14 cellular contexts compared by ENCODE assay signal in genomic region chr11:133714471-133715375, GRCh38.
DNase-seq lines count a peak whose midpoint lies in the region; ATAC-seq and TF ChIP-seq lines count a peak whose summit lies in the region.
"Had no signal": no experiment of that assay in that cellular context is flagged by ENCODE, and none has a peak within 500 bp of the region (broad histone marks: within the 10 kb centered on the region; RNA-seq: fewer than 3 reads in every experiment).

No MANE protein-coding gene starts in this region.

- CTCF ChIA-PET in WTC11 (lab: Charles Lee) = interaction anchor here (0.9 to 1.5 kb wide), 5 partner anchors 10 to 636 kb away, joined by 3 to 6 read pairs (median 3); no protein-coding TSS in a partner anchor
- CTCF ChIA-PET in activated naive CD4-positive, alpha-beta T cell treated with anti-CD3 and anti-CD28 coated beads for 36 hours (lab: Charles Lee) = interaction anchor here (0.6 kb wide), 1 partner anchor 239 kb away, joined by 3 read pairs; no protein-coding TSS in a partner anchor

- H2AK5ac ChIP-seq in neuronal stem cell (ENCODE audit: low read depth, low read length) = no peak overlapping the region

- H3K23ac ChIP-seq in neuronal stem cell (ENCODE audit: low read depth, low read length, poor library complexity) = no peak overlapping the region

- H3K4me3 ChIP-seq in H7 (ENCODE audit: insufficient read depth, low read depth, low read length) (no peak overlapping the region), neuronal stem cell (ENCODE audit: low read length in 2 of 2) (no peak overlapping the region)
- H3K4me3 ChIP-seq: BLaER1 treated with 17β-estradiol and CSF1 and Interleukin-3, amounts not matched to agents 10 nM and 100 nM had no signal

- H3K79me1 ChIP-seq in neuronal stem cell (ENCODE audit: low read depth, low read length) = no peaks in the 10 kb centered on the region

- no peak overlapping the region for H4K91ac ChIP-seq in neuronal stem cell (ENCODE audit: low read depth, low read length, poor library complexity)

- no peak overlapping the region for H4K8ac ChIP-seq in neuronal stem cell (ENCODE audit: low read depth, low read length)

- H3K9me3 ChIP-seq in neuronal stem cell (replicated peaks in 1 of 2; ENCODE audit: control insufficient read depth in 2 of 2, insufficient read depth in 1 of 2, low read depth in 1 of 2, low read length in 2 of 2) = no peaks in the 10 kb centered on the region
- H3K9me3 ChIP-seq: BLaER1 treated with 17β-estradiol and CSF1 and Interleukin-3, amounts not matched to agents 10 nM and 100 nM had no signal

- H3K9ac ChIP-seq in neuronal stem cell (ENCODE audit: low read depth, low read length, poor library complexity) = no peak overlapping the region
- H3K9ac ChIP-seq: BLaER1 treated with 17β-estradiol and CSF1 and Interleukin-3, amounts not matched to agents 10 nM and 100 nM had no signal

- H3K27me3 Mint-ChIP-seq in WTC11 (ENCODE audit: low read depth) = peaks cover 47% of the 10 kb centered on the region
- H3K27me3 Mint-ChIP-seq in activated naive CD4-positive, alpha-beta T cell treated with anti-CD3 and anti-CD28 coated beads for 36 hours (ENCODE audit: low read depth) = no peaks in the 10 kb centered on the region
- H3K27me3 Mint-ChIP-seq: CD4-positive, CD25-positive, alpha-beta regulatory T cell had no signal

- peak overlapping the region; percentile 58 for H3K18ac ChIP-seq in neuronal stem cell (ENCODE audit: low read length)

- peaks cover 25% of the 10 kb centered on the region for H3K27me3 ChIP-seq in H7 (ENCODE audit: control insufficient read depth, insufficient read depth, low read length)
- H3K27me3 ChIP-seq in neuronal stem cell (ENCODE audit: control insufficient read depth in 3 of 3, insufficient read depth in 3 of 3, low read depth in 1 of 3, low read length in 3 of 3) = peaks cover 0 to 29% (median 0%) of the 10 kb centered on the region in 3 experiments
- H3K27me3 ChIP-seq: BLaER1 treated with 17β-estradiol and CSF1 and Interleukin-3, amounts not matched to agents 10 nM and 100 nM had no signal

- no peak overlapping the region for H3K4ac ChIP-seq in neuronal stem cell (ENCODE audit: low read length)

- no peak overlapping the region for H2BK15ac ChIP-seq in neuronal stem cell (ENCODE audit: low read length)

- no peak overlapping the region for H2AFZ ChIP-seq in neuronal stem cell (ENCODE audit: low read length)

- WGBS in neuronal stem cell (ENCODE audit: extremely low coverage in 2 of 2, insufficient read length in 2 of 2, insufficient replicate concordance in 1 of 2), 2 donors = no CpG with 5 or more reads among the region's 16 CpGs

- no peak overlapping the region for H3K27ac Mint-ChIP-seq in WTC11
- H3K27ac Mint-ChIP-seq in activated naive CD4-positive, alpha-beta T cell treated with anti-CD3 and anti-CD28 coated beads for 36 hours = no peak overlapping the region
- H3K27ac Mint-ChIP-seq: CD4-positive, CD25-positive, alpha-beta regulatory T cell had no signal

- H3K9me3 Mint-ChIP-seq in WTC11 = no peaks in the 10 kb centered on the region
- H3K9me3 Mint-ChIP-seq in activated naive CD4-positive, alpha-beta T cell treated with anti-CD3 and anti-CD28 coated beads for 36 hours = no peaks in the 10 kb centered on the region

- no peak overlapping the region for H3K27ac ChIP-seq in neuronal stem cell (replicated peaks; ENCODE audit: low read length)
- H3K27ac ChIP-seq: BLaER1 treated with 17β-estradiol and CSF1 and Interleukin-3, amounts not matched to agents 10 nM and 100 nM; HL-60 had no signal

- intact Hi-C loops in activated naive CD4-positive, alpha-beta T cell treated with anti-CD3 and anti-CD28 coated beads for 36 hours (cut with micrococcal nuclease) = no loop called here

- DNase-seq in NCI-H2227 (lab: John Stamatoyannopoulos, UW; ENCODE audit: unreplicated experiment) (peak; percentile 2), NCI-H2227 treated with DMSO at 0.1 percent for 48 hours (lab: John Stamatoyannopoulos, UW) (no peak), H7 (peak; percentile 59), WTC11 (ENCODE audit: low spot score) (no peak), neuronal stem cell (ENCODE audit: low spot score) (no peak), GM13976 (ENCODE audit: low spot score) (no peak), NCI-H1694 (lab: John Stamatoyannopoulos, UW) (no peak)
- no peak for DNase-seq in activated naive CD4-positive, alpha-beta T cell treated with anti-CD3 and anti-CD28 coated beads for 36 hours
- DNase-seq: ACHN; CD4-positive, CD25-positive, alpha-beta regulatory T cell; EL had no signal

- H3K14ac ChIP-seq in neuronal stem cell (ENCODE audit: low read length) = no peak overlapping the region

- H3K4me3 Mint-ChIP-seq in WTC11 = no peak overlapping the region
- no peak overlapping the region for H3K4me3 Mint-ChIP-seq in activated naive CD4-positive, alpha-beta T cell treated with anti-CD3 and anti-CD28 coated beads for 36 hours
- H3K4me3 Mint-ChIP-seq: CD4-positive, CD25-positive, alpha-beta regulatory T cell had no signal

- H2BK5ac ChIP-seq in neuronal stem cell (ENCODE audit: low read length) = no peak overlapping the region

- POLR2A ChIA-PET in WTC11 (lab: Charles Lee) = interaction anchor here (0.7 kb wide), 1 partner anchor 161 kb away, joined by 3 read pairs; no protein-coding TSS in a partner anchor

- peaks cover 0 to 8% of the 10 kb centered on the region in 2 donors for H3K4me1 ChIP-seq in neuronal stem cell (ENCODE audit: control insufficient read depth in 2 of 2, insufficient read depth in 1 of 2, low read depth in 1 of 2, low read length in 2 of 2)
- H3K4me1 ChIP-seq: BLaER1 treated with 17β-estradiol and CSF1 and Interleukin-3, amounts not matched to agents 10 nM and 100 nM had no signal

- H3K36me3 ChIP-seq in H7 (replicated peaks; ENCODE audit: control insufficient read depth, insufficient read depth, low read length) (no peaks in the 10 kb centered on the region), neuronal stem cell (replicated peaks in 1 of 2; ENCODE audit: control insufficient read depth in 2 of 2, insufficient read depth in 2 of 2, low read length in 2 of 2) (no peaks in the 10 kb centered on the region)
- H3K36me3 ChIP-seq: BLaER1 treated with 17β-estradiol and CSF1 and Interleukin-3, amounts not matched to agents 10 nM and 100 nM had no signal

- peaks cover 17% of the 10 kb centered on the region for H3K4me1 Mint-ChIP-seq in WTC11
- no peaks in the 10 kb centered on the region for H3K4me1 Mint-ChIP-seq in activated naive CD4-positive, alpha-beta T cell treated with anti-CD3 and anti-CD28 coated beads for 36 hours (ENCODE audit: low read depth)
- H3K4me1 Mint-ChIP-seq: CD4-positive, CD25-positive, alpha-beta regulatory T cell had no signal

- in situ Hi-C loops in GM13976 (cut with MboI; ENCODE audit: low sequenced_read_pairs, unreplicated experiment) = no loop called here

- no peak overlapping the region for H2BK120ac ChIP-seq in neuronal stem cell (ENCODE audit: low read depth, low read length)

- no peak overlapping the region for H2BK12ac ChIP-seq in neuronal stem cell (ENCODE audit: low read length)

- TF ChIP-seq CTCF in WTC11 (IDR thresholded peaks at IDR 0.05) = no peak
- no peak for TF ChIP-seq CTCF in GM13976 (IDR thresholded peaks at IDR 0.05; ENCODE audit: borderline replicate concordance, control extremely low read depth, extremely low read depth, insufficient read depth, missing control alignments)

- ATAC-seq in WTC11 = peak; percentile 11; the same call in 1 of the 2 replicates
- ATAC-seq: HCT116 had no signal

- H3K36me3 Mint-ChIP-seq in WTC11 = no peaks in the 10 kb centered on the region
- H3K36me3 Mint-ChIP-seq in activated naive CD4-positive, alpha-beta T cell treated with anti-CD3 and anti-CD28 coated beads for 36 hours (ENCODE audit: low read depth) = no peaks in the 10 kb centered on the region
- H3K36me3 Mint-ChIP-seq: CD4-positive, CD25-positive, alpha-beta regulatory T cell had no signal

- no peak overlapping the region for H3K4me2 ChIP-seq in neuronal stem cell (ENCODE audit: insufficient read depth, low read length, poor library complexity, severe bottlenecking)
- H3K4me2 ChIP-seq: BLaER1 treated with 17β-estradiol and CSF1 and Interleukin-3, amounts not matched to agents 10 nM and 100 nM had no signal

TF ChIP-seq in WTC11, 78 proteins besides CTCF, POLR2A, EP300 and RAD21 (continues in another document):
- no peak for TF ChIP-seq NR3C1 (CRISPR knock-in tag; conservative IDR thresholded peaks at IDR 0.05; ENCODE audit: low read depth)
- TF ChIP-seq, protein P1, sequence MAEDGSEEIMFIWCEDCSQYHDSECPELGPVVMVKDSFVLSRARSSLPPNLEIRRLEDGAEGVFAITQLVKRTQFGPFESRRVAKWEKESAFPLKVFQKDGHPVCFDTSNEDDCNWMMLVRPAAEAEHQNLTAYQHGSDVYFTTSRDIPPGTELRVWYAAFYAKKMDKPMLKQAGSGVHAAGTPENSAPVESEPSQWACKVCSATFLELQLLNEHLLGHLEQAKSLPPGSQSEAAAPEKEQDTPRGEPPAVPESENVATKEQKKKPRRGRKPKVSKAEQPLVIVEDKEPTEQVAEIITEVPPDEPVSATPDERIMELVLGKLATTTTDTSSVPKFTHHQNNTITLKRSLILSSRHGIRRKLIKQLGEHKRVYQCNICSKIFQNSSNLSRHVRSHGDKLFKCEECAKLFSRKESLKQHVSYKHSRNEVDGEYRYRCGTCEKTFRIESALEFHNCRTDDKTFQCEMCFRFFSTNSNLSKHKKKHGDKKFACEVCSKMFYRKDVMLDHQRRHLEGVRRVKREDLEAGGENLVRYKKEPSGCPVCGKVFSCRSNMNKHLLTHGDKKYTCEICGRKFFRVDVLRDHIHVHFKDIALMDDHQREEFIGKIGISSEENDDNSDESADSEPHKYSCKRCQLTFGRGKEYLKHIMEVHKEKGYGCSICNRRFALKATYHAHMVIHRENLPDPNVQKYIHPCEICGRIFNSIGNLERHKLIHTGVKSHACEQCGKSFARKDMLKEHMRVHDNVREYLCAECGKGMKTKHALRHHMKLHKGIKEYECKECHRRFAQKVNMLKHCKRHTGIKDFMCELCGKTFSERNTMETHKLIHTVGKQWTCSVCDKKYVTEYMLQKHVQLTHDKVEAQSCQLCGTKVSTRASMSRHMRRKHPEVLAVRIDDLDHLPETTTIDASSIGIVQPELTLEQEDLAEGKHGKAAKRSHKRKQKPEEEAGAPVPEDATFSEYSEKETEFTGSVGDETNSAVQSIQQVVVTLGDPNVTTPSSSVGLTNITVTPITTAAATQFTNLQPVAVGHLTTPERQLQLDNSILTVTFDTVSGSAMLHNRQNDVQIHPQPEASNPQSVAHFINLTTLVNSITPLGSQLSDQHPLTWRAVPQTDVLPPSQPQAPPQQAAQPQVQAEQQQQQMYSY (CRISPR knock-in tag; IDR thresholded peaks at IDR 0.05) = no peak
- TF ChIP-seq, protein P2, sequence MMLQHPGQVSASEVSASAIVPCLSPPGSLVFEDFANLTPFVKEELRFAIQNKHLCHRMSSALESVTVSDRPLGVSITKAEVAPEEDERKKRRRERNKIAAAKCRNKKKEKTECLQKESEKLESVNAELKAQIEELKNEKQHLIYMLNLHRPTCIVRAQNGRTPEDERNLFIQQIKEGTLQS (CRISPR knock-in tag; conservative IDR thresholded peaks at IDR 0.05) = no peak
- no peak for TF ChIP-seq OVOL2 (CRISPR knock-in tag; IDR thresholded peaks at IDR 0.05; ENCODE audit: borderline replicate concordance)

Comparison
In these comparisons a context has a peak if more than half of its experiments do, and no peak if none do; other contexts are left out.
1. DNase-seq: peak in NCI-H2227 (single experiment) and H7 (single experiment); none in NCI-H2227 treated with DMSO at 0.1 percent for 48 hours (single experiment), WTC11 (single experiment), neuronal stem cell (single experiment), GM13976 (single experiment), NCI-H1694 (single experiment) and activated naive CD4-positive, alpha-beta T cell treated with anti-CD3 and anti-CD28 coated beads for 36 hours (single experiment).